In genomic region chr2:197915548-197916265, GRCh38 we compare ENCODE assay signal across 17 cellular contexts.
DNase-seq lines count a peak whose midpoint lies in the region; ATAC-seq and TF ChIP-seq lines count a peak whose summit lies in the region.
"Had no signal": no experiment of that assay in that cellular context is flagged by ENCODE, and none has a peak within 500 bp of the region (broad histone marks: within the 10 kb centered on the region; RNA-seq: fewer than 3 reads in every experiment).

No MANE protein-coding gene starts in this region.

- CTCF ChIA-PET in activated CD4-positive, alpha-beta memory T cell treated with anti-CD3 and anti-CD28 coated beads for 36 hours (lab: Charles Lee) = interaction anchor here (1.3 kb wide), 1 partner anchor 212 kb away, joined by 3 read pairs; no protein-coding TSS in a partner anchor

- no peaks in the 10 kb centered on the region for H3K36me3 Mint-ChIP-seq in endodermal cell (ENCODE audit: low read depth)
- peaks cover 4% of the 10 kb centered on the region for H3K36me3 Mint-ChIP-seq in activated CD4-positive, alpha-beta memory T cell treated with anti-CD3 and anti-CD28 coated beads for 36 hours

- H3K9me3 ChIP-seq in endodermal cell (ENCODE audit: control insufficient read depth, low read length) (no peaks in the 10 kb centered on the region), neutrophil (no peaks in the 10 kb centered on the region)

- no peak for ATAC-seq in stimulated activated naive CD8-positive, alpha-beta T cell treated with anti-CD3 and anti-CD28 coated beads, Interleukin-15, amount 100 ng/mL, for 72 hours
- no peak for ATAC-seq in HG02973 (IDR thresholded peaks at IDR 0.05; ENCODE audit: unreplicated experiment)
- ATAC-seq: GM23338 had no signal

- H3K4me1 Mint-ChIP-seq in endodermal cell = peaks cover 19% of the 10 kb centered on the region
- H3K4me1 Mint-ChIP-seq in activated CD4-positive, alpha-beta memory T cell treated with anti-CD3 and anti-CD28 coated beads for 36 hours (ENCODE audit: low read depth) = peaks cover 16% of the 10 kb centered on the region
- no peaks in the 10 kb centered on the region for H3K4me1 Mint-ChIP-seq in stimulated activated naive CD8-positive, alpha-beta T cell treated with anti-CD3 and anti-CD28 coated beads, Interleukin-15, amount 100 ng/mL, for 72 hours

- no peak for TF ChIP-seq POLR2A in NB4 (IDR thresholded peaks at IDR 0.05; ENCODE audit: extremely low read depth, insufficient read length)

- no peaks in the 10 kb centered on the region for H3K27me3 Mint-ChIP-seq in endodermal cell (ENCODE audit: insufficient read depth)
- no peaks in the 10 kb centered on the region for H3K27me3 Mint-ChIP-seq in activated CD4-positive, alpha-beta memory T cell treated with anti-CD3 and anti-CD28 coated beads for 36 hours
- no peaks in the 10 kb centered on the region for H3K27me3 Mint-ChIP-seq in stimulated activated naive CD8-positive, alpha-beta T cell treated with anti-CD3 and anti-CD28 coated beads, Interleukin-15, amount 100 ng/mL, for 72 hours

- H3K4me3 ChIP-seq in NB4 (ENCODE audit: low read depth, low read length) (no peak overlapping the region), endodermal cell (ENCODE audit: low read length) (no peak overlapping the region), neutrophil (ENCODE audit: low read depth in 1 of 2, low read length in 1 of 2) (no peak overlapping the region)
- H3K4me3 ChIP-seq: GM23338 had no signal

- POLR2A ChIA-PET in activated CD4-positive, alpha-beta memory T cell treated with anti-CD3 and anti-CD28 coated beads for 36 hours (lab: Charles Lee) = no interaction called here

- no peak overlapping the region for H3K27ac ChIP-seq in endodermal cell (ENCODE audit: low read depth, low read length)
- H3K27ac ChIP-seq in neutrophil = peak overlapping the region; percentile 49
- H3K27ac ChIP-seq: parathyroid adenoma had no signal

- peaks cover 6% of the 10 kb centered on the region for H3K4me1 ChIP-seq in endodermal cell (ENCODE audit: control insufficient read depth, insufficient read depth, low read length)
- peaks cover 23 to 39% of the 10 kb centered on the region in 2 experiments for H3K4me1 ChIP-seq in neutrophil (ENCODE audit: control insufficient read depth in 1 of 2, insufficient read depth in 1 of 2, low read depth in 1 of 2, low read length in 1 of 2)

- no peaks in the 10 kb centered on the region for H3K9me3 Mint-ChIP-seq in endodermal cell
- peaks cover 4% of the 10 kb centered on the region for H3K9me3 Mint-ChIP-seq in activated CD4-positive, alpha-beta memory T cell treated with anti-CD3 and anti-CD28 coated beads for 36 hours
- H3K9me3 Mint-ChIP-seq in stimulated activated naive CD8-positive, alpha-beta T cell treated with anti-CD3 and anti-CD28 coated beads, Interleukin-15, amount 100 ng/mL, for 72 hours = peaks cover 0 to 8% of the 10 kb centered on the region in 2 donors
- H3K9me3 Mint-ChIP-seq: GM23338 had no signal

- peak overlapping the region; percentile 28 for H3K27ac Mint-ChIP-seq in endodermal cell
- no peak overlapping the region for H3K27ac Mint-ChIP-seq in activated CD4-positive, alpha-beta memory T cell treated with anti-CD3 and anti-CD28 coated beads for 36 hours
- H3K27ac Mint-ChIP-seq in stimulated activated naive CD8-positive, alpha-beta T cell treated with anti-CD3 and anti-CD28 coated beads, Interleukin-15, amount 100 ng/mL, for 72 hours = no peak overlapping the region
- H3K27ac Mint-ChIP-seq: GM23338 had no signal

- H3K9ac ChIP-seq in endodermal cell (ENCODE audit: extremely low read depth, low read length, poor library complexity, severe bottlenecking) = no peak overlapping the region
- H3K9ac ChIP-seq: parathyroid adenoma had no signal

- H3K36me3 ChIP-seq in endodermal cell (ENCODE audit: control insufficient read depth, insufficient read depth, low read length) = no peaks in the 10 kb centered on the region
- no peaks in the 10 kb centered on the region for H3K36me3 ChIP-seq in neutrophil

- no peaks in the 10 kb centered on the region for H3K27me3 ChIP-seq in endodermal cell (ENCODE audit: control insufficient read depth, insufficient read depth, low read length, poor library complexity, severe bottlenecking)
- peaks cover 24% of the 10 kb centered on the region for H3K27me3 ChIP-seq in neutrophil

- TF ChIP-seq CTCF in NB4 (IDR thresholded peaks at IDR 0.05; ENCODE audit: low read depth, low read length) = no peak
- no peak for TF ChIP-seq CTCF in endodermal cell (conservative IDR thresholded peaks at IDR 0.05)
- TF ChIP-seq CTCF in neutrophil (IDR thresholded peaks at IDR 0.05) = no peak

- WGBS in endodermal cell (ENCODE audit: insufficient coverage in 1 of 2, insufficient read length in 1 of 2), 2 experiments = 83% methylated on average over 3 of the region's 3 CpGs; no CpG with 5 or more reads in 1 of the 2 experiments

- intact Hi-C loops in activated CD4-positive, alpha-beta memory T cell treated with anti-CD3 and anti-CD28 coated beads for 36 hours (cut with micrococcal nuclease) = no loop called here

- no peak overlapping the region for H3K4me3 Mint-ChIP-seq in endodermal cell
- H3K4me3 Mint-ChIP-seq in activated CD4-positive, alpha-beta memory T cell treated with anti-CD3 and anti-CD28 coated beads for 36 hours = no peak overlapping the region
- no peak overlapping the region for H3K4me3 Mint-ChIP-seq in stimulated activated naive CD8-positive, alpha-beta T cell treated with anti-CD3 and anti-CD28 coated beads, Interleukin-15, amount 100 ng/mL, for 72 hours
- H3K4me3 Mint-ChIP-seq: GM23338 had no signal

- DNase-seq in EH (ENCODE audit: low read depth) (peak; percentile 58), NB4 (ENCODE audit: low read depth) (peak; percentile 63), endodermal cell (no peak), cerebellar cortex (ENCODE audit: low spot score) (no peak)
- no peak for DNase-seq in activated CD4-positive, alpha-beta memory T cell treated with anti-CD3 and anti-CD28 coated beads for 36 hours
- no peak for DNase-seq in stimulated activated naive CD8-positive, alpha-beta T cell treated with anti-CD3 and anti-CD28 coated beads, Interleukin-15, amount 100 ng/mL, for 72 hours
- DNase-seq: activated CD4-positive, alpha-beta T cell treated with anti-CD3 and anti-CD28 coated beads, Interleukin-2, amount 50 U/mL, for 1 hour; COR-L47; head of caudate nucleus; NCI-H1436 treated with DMSO at 0.1 percent for 48 hours; NCI-H82; stimulated activated CD4-positive, alpha-beta T cell treated with anti-CD3 and anti-CD28 coated beads, Interleukin-4, amount 100 ng/mL, for 24 hours; stimulated activated naive CD4-positive, alpha-beta T cell treated with Interleukin-2 at 50 U/mL for 16 hours had no signal

Comparison
In these comparisons a context has a peak if more than half of its experiments do, and no peak if none do; other contexts are left out.
1. DNase-seq: peak in EH (single experiment) and NB4 (single experiment); none in endodermal cell (single experiment), activated CD4-positive, alpha-beta memory T cell treated with anti-CD3 and anti-CD28 coated beads for 36 hours (single experiment), stimulated activated naive CD8-positive, alpha-beta T cell treated with anti-CD3 and anti-CD28 coated beads, Interleukin-15, amount 100 ng/mL, for 72 hours (0 of 2) and cerebellar cortex (single experiment).